12 cellular contexts compared by ENCODE assay signal in genomic region chr4:7513731-7514130, GRCh38.
DNase-seq lines count a peak whose midpoint lies in the region; TF ChIP-seq lines count a peak whose summit lies in the region.
"Had no signal": no experiment of that assay in that cellular context is flagged by ENCODE, and none has a peak within 500 bp of the region (broad histone marks: within the 10 kb centered on the region; RNA-seq: fewer than 3 reads in every experiment).

No MANE protein-coding gene starts in this region.

- H3K4me1 Mint-ChIP-seq in activated CD4-positive, alpha-beta T cell treated with anti-CD3 and anti-CD28 coated beads, Interleukin-2, amount 10 ng/mL, durations not matched to agents 7 days and 5 days, result no peaks in the 10 kb centered on the region
- H3K4me1 Mint-ChIP-seq: activated T-helper 17 cell treated with anti-CD3 and anti-CD28 coated beads, Interleukin-2, amount 50 U/mL, for 72 hours had no signal

- H3K79me2 ChIP-seq in GM23248 (ENCODE audit: insufficient read depth) (no peaks in the 10 kb centered on the region), smooth muscle cell (ENCODE audit: low read depth) (no peaks in the 10 kb centered on the region)

- H3K36me3 ChIP-seq in GM23248 (ENCODE audit: low read depth) (no peaks in the 10 kb centered on the region), smooth muscle cell (ENCODE audit: low read depth) (no peaks in the 10 kb centered on the region)
- H3K36me3 ChIP-seq: cardiac muscle cell, right lobe of liver had no signal

- H3K4me3 ChIP-seq in GM23248, result no peak overlapping the region
- H3K4me3 ChIP-seq in foreskin fibroblast (ENCODE audit: low read depth in 1 of 2, low read length in 2 of 2), result no peak overlapping the region
- no peak overlapping the region for H3K4me3 ChIP-seq in smooth muscle cell
- H3K4me3 ChIP-seq: cardiac muscle cell, right lobe of liver had no signal

- H3F3A ChIP-seq in GM23248 (ENCODE audit: insufficient read depth) (no peaks in the 10 kb centered on the region), smooth muscle cell (ENCODE audit: low read depth) (no peaks in the 10 kb centered on the region)

- peaks cover 17% of the 10 kb centered on the region for H3K27me3 Mint-ChIP-seq in activated CD4-positive, alpha-beta T cell treated with anti-CD3 and anti-CD28 coated beads, Interleukin-2, amount 10 ng/mL, durations not matched to agents 7 days and 5 days

- H3K9ac ChIP-seq in GM23248, result no peak overlapping the region
- no peak overlapping the region for H3K9ac ChIP-seq in smooth muscle cell (ENCODE audit: low read depth)

- WGBS in GM23248 (ENCODE audit: low coverage in 1 of 2, low lambda C conversion rate in 2 of 2, missing lambda C conversion rate in 2 of 2), 2 experiments, result 66 to 70% methylated on average over 13 of the region's 13 CpGs
- WGBS in smooth muscle cell (ENCODE audit: low lambda C conversion rate), result 24% methylated on average over 13 of the region's 13 CpGs

- H3K36me3 Mint-ChIP-seq in activated CD4-positive, alpha-beta T cell treated with anti-CD3 and anti-CD28 coated beads, Interleukin-2, amount 10 ng/mL, durations not matched to agents 7 days and 5 days (ENCODE audit: low read depth), result no peaks in the 10 kb centered on the region

- H3K27ac Mint-ChIP-seq in activated CD4-positive, alpha-beta T cell treated with anti-CD3 and anti-CD28 coated beads, Interleukin-2, amount 10 ng/mL, durations not matched to agents 7 days and 5 days, result no peak overlapping the region
- H3K27ac Mint-ChIP-seq: activated T-helper 17 cell treated with anti-CD3 and anti-CD28 coated beads, Interleukin-2, amount 50 U/mL, for 72 hours had no signal

- H3K27ac ChIP-seq in GM23248 (no peak overlapping the region), RWPE1 (peak overlapping the region; percentile 77), smooth muscle cell (ENCODE audit: low read depth) (no peak overlapping the region)
- H3K27ac ChIP-seq: cardiac muscle cell, right lobe of liver had no signal

- POLR2A ChIA-PET in RWPE1 (lab: Yijun Ruan, JAX; ENCODE audit: low non-redundant PET), result no interaction called here
- POLR2A ChIA-PET in activated CD4-positive, alpha-beta T cell treated with anti-CD3 and anti-CD28 coated beads, Interleukin-2, amount 10 ng/mL, durations not matched to agents 7 days and 5 days (lab: Charles Lee), result no interaction called here

- no peak overlapping the region for H2AFZ ChIP-seq in GM23248
- no peak overlapping the region for H2AFZ ChIP-seq in smooth muscle cell (ENCODE audit: low read depth)

- CTCF ChIA-PET in RWPE1 (lab: Yijun Ruan, JAX), result interaction anchor here (0.5 kb wide), 1 partner anchor 206 kb away, joined by 3 read pairs; no protein-coding TSS in a partner anchor
- CTCF ChIA-PET in activated CD4-positive, alpha-beta T cell treated with anti-CD3 and anti-CD28 coated beads, Interleukin-2, amount 10 ng/mL, durations not matched to agents 7 days and 5 days (lab: Charles Lee), result no interaction called here

- in situ Hi-C loops in GM23248 (cut with MboI), result no loop called here

- H3K27me3 ChIP-seq in GM23248 (replicated peaks; ENCODE audit: insufficient read depth) (peaks cover 19% of the 10 kb centered on the region), smooth muscle cell (ENCODE audit: low read depth) (peaks cover 10% of the 10 kb centered on the region)
- H3K27me3 ChIP-seq: cardiac muscle cell, right lobe of liver had no signal

- H3K9me2 ChIP-seq in GM23248 (ENCODE audit: insufficient read depth), result no peaks in the 10 kb centered on the region

- DNase-seq in GM23248, result peak; percentile 7
- peak; percentile 62 for DNase-seq in RWPE1 (ENCODE audit: low spot score)
- peak; percentile 13 to 25 for DNase-seq in foreskin fibroblast
- DNase-seq in smooth muscle cell (lab: John Stamatoyannopoulos, UW; ENCODE audit: unreplicated experiment), result peak; percentile 18
- no peak for DNase-seq in activated CD4-positive, alpha-beta T cell treated with anti-CD3 and anti-CD28 coated beads, Interleukin-2, amount 10 ng/mL, durations not matched to agents 7 days and 5 days
- no peak for DNase-seq in NCI-H524 treated with DMSO at 0.1 percent for 48 hours (lab: John Stamatoyannopoulos, UW)
- no peak for DNase-seq in activated CD8-positive, alpha-beta memory T cell treated with anti-CD3 and anti-CD28 coated beads, Interleukin-2, amount 50 U/mL, for 48 hours
- DNase-seq: activated CD4-positive, alpha-beta T cell treated with anti-CD3 and anti-CD28 coated beads for 48 hours; NCI-H2029 treated with DMSO at 0.1 percent for 48 hours; right lobe of liver had no signal

- no peaks in the 10 kb centered on the region for H3K9me3 ChIP-seq in GM23248 (ENCODE audit: low read depth)
- H3K9me3 ChIP-seq in smooth muscle cell (replicated peaks; ENCODE audit: low read depth), result no peaks in the 10 kb centered on the region
- H3K9me3 ChIP-seq: right lobe of liver had no signal

- no peaks in the 10 kb centered on the region for H3K9me3 Mint-ChIP-seq in activated CD4-positive, alpha-beta T cell treated with anti-CD3 and anti-CD28 coated beads, Interleukin-2, amount 10 ng/mL, durations not matched to agents 7 days and 5 days
- H3K9me3 Mint-ChIP-seq: activated T-helper 17 cell treated with anti-CD3 and anti-CD28 coated beads, Interleukin-2, amount 50 U/mL, for 72 hours had no signal

- H3K4me1 ChIP-seq in GM23248 (ENCODE audit: insufficient read depth) (no peaks in the 10 kb centered on the region), smooth muscle cell (ENCODE audit: low read depth) (peaks cover 9% of the 10 kb centered on the region)

- H3K4me3 Mint-ChIP-seq in activated CD4-positive, alpha-beta T cell treated with anti-CD3 and anti-CD28 coated beads, Interleukin-2, amount 10 ng/mL, durations not matched to agents 7 days and 5 days, result no peak overlapping the region
- H3K4me3 Mint-ChIP-seq: activated T-helper 17 cell treated with anti-CD3 and anti-CD28 coated beads, Interleukin-2, amount 50 U/mL, for 72 hours had no signal

- H4K20me1 ChIP-seq in GM23248 (ENCODE audit: insufficient read depth), result no peaks in the 10 kb centered on the region
- H4K20me1 ChIP-seq in smooth muscle cell (ENCODE audit: low read depth), result no peaks in the 10 kb centered on the region

- no peak for TF ChIP-seq CTCF in RWPE1 (conservative IDR thresholded peaks at IDR 0.05; ENCODE audit: low read depth)
- no peak for TF ChIP-seq CTCF in foreskin fibroblast (IDR thresholded peaks at IDR 0.05; ENCODE audit: low read depth, low read length)
- TF ChIP-seq CTCF in smooth muscle cell (IDR thresholded peaks at IDR 0.05; ENCODE audit: borderline replicate concordance, insufficient read depth, poor library complexity, severe bottlenecking), result no peak

- no peak overlapping the region for H3K4me2 ChIP-seq in GM23248 (ENCODE audit: unreplicated experiment)
- H3K4me2 ChIP-seq in smooth muscle cell, result peak overlapping the region; percentile 69

Comparison
In these comparisons a context has a peak if more than half of its experiments do, and no peak if none do; other contexts are left out.
1. DNase-seq: peak in GM23248 (single experiment), RWPE1 (single experiment), foreskin fibroblast (2 of 2) and smooth muscle cell (single experiment); none in activated CD4-positive, alpha-beta T cell treated with anti-CD3 and anti-CD28 coated beads, Interleukin-2, amount 10 ng/mL, durations not matched to agents 7 days and 5 days (single experiment), NCI-H524 treated with DMSO at 0.1 percent for 48 hours (single experiment) and activated CD8-positive, alpha-beta memory T cell treated with anti-CD3 and anti-CD28 coated beads, Interleukin-2, amount 50 U/mL, for 48 hours (single experiment).